ENCODE assay signal across 11 cellular contexts in the genomic region with DNA sequence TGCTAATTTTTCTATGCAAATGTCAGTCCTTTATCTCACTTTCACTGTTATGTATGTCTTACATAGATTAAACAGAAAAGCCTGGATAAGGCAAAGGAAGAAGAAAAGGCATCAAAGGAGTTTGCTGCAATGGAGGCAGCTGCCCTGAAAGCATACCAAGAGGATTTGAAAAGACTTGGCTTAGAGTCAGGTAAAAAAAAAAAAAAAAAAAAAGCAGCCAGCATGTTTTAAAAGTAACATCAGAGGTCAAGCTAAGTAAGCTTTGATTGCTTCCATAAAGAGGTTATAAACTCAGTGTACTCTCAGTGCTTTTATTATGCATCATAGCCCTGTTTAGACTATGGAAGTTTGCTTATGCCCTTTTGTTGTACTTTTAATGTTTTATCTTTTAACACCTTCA. TPM values are rescaled to one million over a fixed set of nuclear protein-coding genes. Genes with fewer than 3 reads are reported as not detected.
A peak's percentile ranks its signal among the peaks of the same experiment; 100 is the strongest.
DNase-seq lines count a peak whose midpoint lies in the region; ATAC-seq, FAIRE-seq and TF ChIP-seq lines count a peak whose summit lies in the region.
"Had no signal": no experiment of that assay in that cellular context is flagged by ENCODE, and none has a peak within 500 bp of the region (broad histone marks: within the 10 kb centered on the region; RNA-seq: fewer than 3 reads in every experiment).

No MANE protein-coding gene starts in this region.

- ATAC-seq in GM21367 (IDR thresholded peaks at IDR 0.05; ENCODE audit: unreplicated experiment): no peak

- intact Hi-C loops in esophagus squamous epithelium (cut with DNase I): no loop called here

- peaks cover 6 to 66% (median 17%) of the 10 kb centered on the region in 3 donors for H3K36me3 Mint-ChIP-seq in CD8-positive, alpha-beta memory T cell

- H3K4me1 ChIP-seq in esophagus squamous epithelium (peaks cover 11 to 37% (median 16%) of the 10 kb centered on the region in 3 donors), rectal smooth muscle tissue (ENCODE audit: control insufficient read depth, insufficient read depth, low read length) (peaks cover 37% of the 10 kb centered on the region)
- H3K4me1 ChIP-seq in CD8-positive, alpha-beta memory T cell (ENCODE audit: insufficient read depth, low read length): peaks cover 8% of the 10 kb centered on the region

- H3K4me3 ChIP-seq in BJ (ENCODE audit: low read depth, low read length) (no peak overlapping the region), esophagus squamous epithelium (no peak overlapping the region), rectal smooth muscle tissue (ENCODE audit: low read length) (no peak overlapping the region)
- no peak overlapping the region for H3K4me3 ChIP-seq in CD8-positive, alpha-beta memory T cell (ENCODE audit: low read length)

- H3K27me3 ChIP-seq in BJ (ENCODE audit: control insufficient read depth, insufficient read depth, low read length) (no peaks in the 10 kb centered on the region), esophagus squamous epithelium (no peaks in the 10 kb centered on the region), rectal smooth muscle tissue (ENCODE audit: control insufficient read depth, insufficient read depth, low read length) (no peaks in the 10 kb centered on the region)
- no peaks in the 10 kb centered on the region for H3K27me3 ChIP-seq in CD8-positive, alpha-beta memory T cell (ENCODE audit: insufficient read depth, low read length, poor library complexity, severe bottlenecking)

- DNase-seq in BJ (ENCODE audit: low read depth) (peak; percentile 75), M059J (ENCODE audit: low read depth) (peak; percentile 73), esophagus squamous epithelium (lab: John Stamatoyannopoulos, UW) (no peak), GM12891 (ENCODE audit: insufficient read length, low spot score) (no peak), UCSD-AML1 (lab: John Stamatoyannopoulos, UW; ENCODE audit: unreplicated experiment) (no peak)
- no peak for DNase-seq in CD8-positive, alpha-beta memory T cell
- DNase-seq: activated B cell treated with CpG ODN at 0.5 μM for 24 hours; stimulated activated naive CD4-positive, alpha-beta T cell treated with Interleukin-2 at 50 U/mL for 16 hours had no signal

- peaks cover 0 to 14% of the 10 kb centered on the region in 2 donors for H3K27me3 Mint-ChIP-seq in CD8-positive, alpha-beta memory T cell

- H3K4me3 Mint-ChIP-seq in CD8-positive, alpha-beta memory T cell: peak overlapping the region in 1 of 7 donors; percentile 48
- H3K4me3 Mint-ChIP-seq: activated B cell treated with CpG ODN at 0.5 μM for 24 hours had no signal

- H3K27ac ChIP-seq in esophagus squamous epithelium (peak overlapping the region; percentile 25 to 98 (median 63)), rectal smooth muscle tissue (ENCODE audit: low read depth, low read length) (peak overlapping the region; percentile 98)
- no peak overlapping the region for H3K27ac ChIP-seq in CD8-positive, alpha-beta memory T cell (ENCODE audit: low read depth, low read length)
- H3K27ac ChIP-seq: KMS-11 had no signal

- H3K4me1 Mint-ChIP-seq in CD8-positive, alpha-beta memory T cell: peaks cover 20 to 37% (median 28%) of the 10 kb centered on the region in 3 donors

- TF ChIP-seq CTCF in BJ (IDR thresholded peaks at IDR 0.05; ENCODE audit: insufficient read depth, low read depth, low read length) (no peak), esophagus squamous epithelium (IDR thresholded peaks at IDR 0.05) (no peak)

- H3K36me3 ChIP-seq in BJ (ENCODE audit: control insufficient read depth, insufficient read depth, low read length): peaks cover 7% of the 10 kb centered on the region
- H3K36me3 ChIP-seq in esophagus squamous epithelium: peaks cover 0 to 56% (median 20%) of the 10 kb centered on the region in 3 donors
- H3K36me3 ChIP-seq in rectal smooth muscle tissue (ENCODE audit: control insufficient read depth, insufficient read depth, low read length): peaks cover 15% of the 10 kb centered on the region
- peaks cover 22% of the 10 kb centered on the region for H3K36me3 ChIP-seq in CD8-positive, alpha-beta memory T cell (ENCODE audit: insufficient read depth, low read length)

- TF ChIP-seq POLR2A in esophagus squamous epithelium (IDR thresholded peaks at IDR 0.05) (no peak), GM12891 (IDR thresholded peaks at IDR 0.05; ENCODE audit: low read depth, low read length) (no peak)

- no peak for FAIRE-seq in GM12891 (lab: Jason Lieb, UNC)

- no peak overlapping the region for H3K9ac ChIP-seq in rectal smooth muscle tissue (ENCODE audit: low read length)
- H3K9ac ChIP-seq: KMS-11 had no signal

- H3K27ac Mint-ChIP-seq in CD8-positive, alpha-beta memory T cell: peak overlapping the region in 1 of 8 donors; percentile 48
- H3K27ac Mint-ChIP-seq: activated B cell treated with CpG ODN at 0.5 μM for 24 hours had no signal

- CTCF ChIA-PET in BJ (lab: Yijun Ruan, JAX): interaction anchor here (0.6 to 1.2 kb wide), 3 partner anchors 10 to 1008 kb away, joined by 3 read pairs; no protein-coding TSS in a partner anchor
- CTCF ChIA-PET in CD8-positive, alpha-beta memory T cell (lab: Charles Lee): no interaction called here

- no peaks in the 10 kb centered on the region for H3K9me3 ChIP-seq in esophagus squamous epithelium
- H3K9me3 ChIP-seq in CD8-positive, alpha-beta memory T cell (ENCODE audit: low read length): no peaks in the 10 kb centered on the region

- POLR2A ChIA-PET in BJ (lab: Charles Lee): interaction anchor here (0.6 kb wide), 1 partner anchor 557 kb away, joined by 17 read pairs; no protein-coding TSS in a partner anchor
- POLR2A ChIA-PET in CD8-positive, alpha-beta memory T cell (lab: Charles Lee): interaction anchor here (0.5 kb wide), 1 partner anchor 143 kb away, joined by 3 read pairs; no protein-coding TSS in a partner anchor

- peaks cover 0 to 9% (median 4%) of the 10 kb centered on the region in 5 donors for H3K9me3 Mint-ChIP-seq in CD8-positive, alpha-beta memory T cell
- H3K9me3 Mint-ChIP-seq: activated B cell treated with CpG ODN at 0.5 μM for 24 hours had no signal

TF ChIP-seq in GM12891, 5 proteins besides CTCF, POLR2A, EP300 and RAD21:
- TF ChIP-seq POLR2AphosphoS5 (IDR thresholded peaks at IDR 0.05; ENCODE audit: low read depth, low read length) (no peak), SPI1 (IDR thresholded peaks at IDR 0.05; ENCODE audit: low read depth, low read length) (no peak), TAF1 (IDR thresholded peaks at IDR 0.05; ENCODE audit: low read depth, low read length) (no peak), POU2F2 (IDR thresholded peaks at IDR 0.05; ENCODE audit: low read depth, low read length) (no peak)

RNA-seq across cellular contexts. Expression of gene WBP4, which starts 3.8 kb away (rescaled TPM):
- 4.9 and 10.6 TPM in 2 replicates for polyA plus RNA-seq in BJ (2011; rRNA removed)
- polyA minus RNA-seq in BJ (2011; rRNA and poly(A)+ RNA removed): 2.2 and 2.4 TPM in 2 replicates
- total RNA-seq in M059J (2014; rRNA removed; shearing (Covaris generic)): 6.9 and 9.8 TPM in 2 replicates
- 10 to 100 TPM in 1 of 4 donors, 1 to 10 TPM in 3; 6.1 to 12.6 (median 7.1) TPM for total RNA-seq in esophagus squamous epithelium
- 12.1 TPM for polyA plus RNA-seq in GM12891 (2012; ENCODE audit: low read depth, missing spikeins)
- 10 to 100 TPM; 15.5 to 15.8 TPM for total RNA-seq in CD8-positive, alpha-beta memory T cell
- polyA plus RNA-seq in CD8-positive, alpha-beta memory T cell: 4.7 TPM

RNA-seq across cellular contexts. Expression of gene ELF1, which starts 46.0 kb away (rescaled TPM):
- polyA plus RNA-seq in BJ (2011; rRNA removed): 35.8 and 41.7 TPM in 2 replicates
- 27.1 and 28.3 TPM in 2 replicates for polyA minus RNA-seq in BJ (2011; rRNA and poly(A)+ RNA removed)
- total RNA-seq in M059J (2014; rRNA removed; shearing (Covaris generic)): 18.9 and 26.6 TPM in 2 replicates
- 10 to 100 TPM; 61.9 to 84.5 (median 71.5) TPM for total RNA-seq in esophagus squamous epithelium
- polyA plus RNA-seq in GM12891 (2012; ENCODE audit: low read depth, missing spikeins): 30.2 TPM
- 10 to 100 TPM; 76.8 to 77.6 TPM for total RNA-seq in CD8-positive, alpha-beta memory T cell
- polyA plus RNA-seq in CD8-positive, alpha-beta memory T cell: 139 TPM

Comparison
In these comparisons a context has a peak if more than half of its experiments do, and no peak if none do; other contexts are left out.
1. DNase-seq: peak in BJ (single experiment) and M059J (single experiment); none in esophagus squamous epithelium (single experiment), GM12891 (single experiment), UCSD-AML1 (single experiment) and CD8-positive, alpha-beta memory T cell (0 of 5).